ENCODE assay signal across 8 cellular contexts in the genomic region with DNA sequence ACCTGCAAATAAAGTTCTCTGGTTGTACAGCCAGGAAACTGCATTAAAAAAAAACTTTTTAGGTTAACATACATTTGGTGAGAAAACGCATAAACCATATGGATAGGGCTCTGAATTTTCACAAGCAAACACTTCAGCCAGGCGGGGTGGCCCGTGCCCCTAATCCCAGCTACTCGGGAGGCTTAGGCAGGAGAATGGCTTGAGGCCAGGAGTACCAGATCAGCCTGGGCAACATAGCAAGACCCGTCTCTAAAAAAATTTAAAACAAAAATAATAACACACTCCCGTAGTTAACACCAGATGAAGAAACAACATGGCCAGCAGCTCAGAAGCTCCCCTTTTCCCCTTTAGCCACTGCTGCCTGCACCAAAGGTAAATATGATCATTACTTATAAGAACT. TPM values are rescaled to one million over a fixed set of nuclear protein-coding genes. Genes with fewer than 3 reads are reported as not detected.
DNase-seq lines count a peak whose midpoint lies in the region; ATAC-seq and TF ChIP-seq lines count a peak whose summit lies in the region.

No MANE protein-coding gene starts in this region.

- no peaks in the 10 kb centered on the region for H3K9me3 ChIP-seq in HUES48 (ENCODE audit: control insufficient read depth, insufficient read depth, low read length)

- H3K4me1 Mint-ChIP-seq in naive thymus-derived CD8-positive, alpha-beta T cell = peaks cover 20 to 53% (median 48%) of the 10 kb centered on the region in 4 donors

- peak overlapping the region in 9 of 10 donors; percentile 91 to 98 (median 97) for H3K4me3 Mint-ChIP-seq in naive thymus-derived CD8-positive, alpha-beta T cell

- no peak overlapping the region for H3K9ac ChIP-seq in HUES48 (ENCODE audit: low read depth, low read length)

- TF ChIP-seq CTCF in AG04449 (IDR thresholded peaks at IDR 0.05; ENCODE audit: insufficient read depth, low read length, missing control alignments) = no peak
- no peak for TF ChIP-seq CTCF in cardiac fibroblast (IDR thresholded peaks at IDR 0.05; ENCODE audit: low read depth, low read length)

- POLR2A ChIA-PET in AG04449 (lab: Yijun Ruan, JAX) = interaction anchor here (0.9 kb wide), 1 partner anchor 71 kb away, joined by 3 read pairs; a partner anchor contains a TSS
- POLR2A ChIA-PET in naive thymus-derived CD8-positive, alpha-beta T cell (lab: Charles Lee) = interaction anchor here (0.6 to 3.3 kb wide), 6 partner anchors 10 to 1508 kb away, joined by 4 to 22 read pairs (median 12); a partner anchor contains a TSS

- peaks cover 0 to 1% (median 0%) of the 10 kb centered on the region in 5 donors for H3K27me3 Mint-ChIP-seq in naive thymus-derived CD8-positive, alpha-beta T cell

- H3K4me1 ChIP-seq in HUES48 (ENCODE audit: control insufficient read depth, insufficient read depth, low read length) = peaks cover 11% of the 10 kb centered on the region; the same call in 1 of the 2 replicates

- no peak for ATAC-seq in naive thymus-derived CD8-positive, alpha-beta T cell
- no peak for ATAC-seq in GM19455 (IDR thresholded peaks at IDR 0.05; ENCODE audit: unreplicated experiment)

- H3K36me3 Mint-ChIP-seq in naive thymus-derived CD8-positive, alpha-beta T cell = peaks cover 0 to 18% (median 2%) of the 10 kb centered on the region in 3 donors

- peak overlapping the region; percentile 93 for H3K27ac ChIP-seq in HUES48 (ENCODE audit: low read depth, low read length)

- no peaks in the 10 kb centered on the region for H3K27me3 ChIP-seq in HUES48 (ENCODE audit: control insufficient read depth, insufficient read depth, low read length)

- no peak for DNase-seq in AG04449 (ENCODE audit: low read depth, low spot score)
- no peak for DNase-seq in cardiac fibroblast (ENCODE audit: low read depth in 2 of 2)
- DNase-seq in naive thymus-derived CD8-positive, alpha-beta T cell = no peak
- DNase-seq in NCI-H446 treated with DMSO at 0.1 percent for 48 hours (lab: John Stamatoyannopoulos, UW) = no peak
- DNase-seq in AML-193 (lab: John Stamatoyannopoulos, UW) = no peak
- DNase-seq in NCI-H510A treated with DMSO at 0.1 percent for 48 hours (lab: John Stamatoyannopoulos, UW) = no peak

- H3K4me3 ChIP-seq in AG04449 (ENCODE audit: low read depth, low read length) (peak overlapping the region; percentile 85), HUES48 (ENCODE audit: low read depth, low read length) (peak overlapping the region; percentile 81), cardiac fibroblast (replicated peaks in 1 of 2; ENCODE audit: low read depth in 2 of 2, low read length in 2 of 2) (peak overlapping the region; percentile 63 to 86)

- CTCF ChIA-PET in AG04449 (lab: Yijun Ruan, JAX) = interaction anchor here (0.9 to 2.1 kb wide), 6 partner anchors 23 to 145 kb away, joined by 3 to 8 read pairs (median 3); a partner anchor contains a TSS

- H3K36me3 ChIP-seq in HUES48 (ENCODE audit: control insufficient read depth, insufficient read depth, low read length) = peaks cover 12% of the 10 kb centered on the region

- H3K9me3 Mint-ChIP-seq in naive thymus-derived CD8-positive, alpha-beta T cell = peaks cover 0 to 8% (median 0%) of the 10 kb centered on the region in 9 donors

- peak overlapping the region in 8 of 10 donors; percentile 9 to 100 (median 99) for H3K27ac Mint-ChIP-seq in naive thymus-derived CD8-positive, alpha-beta T cell

RNA-seq across cellular contexts. Expression of a gene that starts 3.2 kb away (rescaled TPM):
- 1,000 to 10,000 TPM; 3,382 to 3,475 TPM for total RNA-seq in naive thymus-derived CD8-positive, alpha-beta T cell
- 1,000 to 10,000 TPM; 1,654 to 1,909 (median 1,883) TPM for polyA plus RNA-seq in naive thymus-derived CD8-positive, alpha-beta T cell

RNA-seq across cellular contexts. Expression of a gene that starts 23.0 kb away (rescaled TPM):
- total RNA-seq in naive thymus-derived CD8-positive, alpha-beta T cell = 10 to 100 TPM; 11.3 to 14.2 TPM
- 1 to 10 TPM; 2.3 to 3.1 (median 3.0) TPM for polyA plus RNA-seq in naive thymus-derived CD8-positive, alpha-beta T cell

RNA-seq across cellular contexts. Expression of a gene that starts 51.9 kb away (rescaled TPM):
- total RNA-seq in naive thymus-derived CD8-positive, alpha-beta T cell = 1 to 10 TPM; 3.9 to 4.1 TPM
- polyA plus RNA-seq in naive thymus-derived CD8-positive, alpha-beta T cell = 1 to 10 TPM; 3.1 to 4.0 (median 3.4) TPM
